In the genomic region with DNA sequence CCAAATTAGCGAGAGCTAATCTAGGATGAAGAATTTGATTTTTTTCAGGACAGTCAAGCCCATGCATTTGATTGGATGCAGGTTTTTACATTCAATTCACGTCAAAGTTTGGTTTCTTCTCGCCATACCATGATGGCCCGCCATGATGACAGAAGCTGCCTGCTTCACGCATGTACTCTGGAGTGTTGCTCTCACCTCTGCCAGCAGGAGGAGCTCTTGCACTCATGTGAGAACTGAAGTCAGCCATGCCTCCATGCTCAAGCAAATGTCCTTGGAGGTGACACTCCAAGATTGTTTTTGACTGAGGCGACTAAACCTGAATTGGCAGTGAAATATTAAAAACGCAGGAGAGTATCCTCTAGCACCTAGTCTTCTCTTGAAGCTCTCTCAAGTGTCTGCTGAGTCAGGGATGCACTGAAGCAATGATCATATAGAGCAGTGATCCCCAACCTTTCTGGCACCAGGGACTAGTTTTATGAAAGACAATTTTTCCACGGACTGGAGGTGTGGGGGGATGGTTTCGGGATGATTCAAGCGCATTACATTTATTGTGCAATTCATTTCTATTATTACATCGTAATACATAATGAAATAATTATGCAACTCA, we compare ENCODE assay signal across 8 cellular contexts.
DNase-seq lines count a peak whose midpoint lies in the region; ATAC-seq and TF ChIP-seq lines count a peak whose summit lies in the region.

No MANE protein-coding gene starts in this region.

- WGBS in sigmoid colon, 2 donors = 50 to 82% methylated on average over 11 of the region's 11 CpGs

- no peak overlapping the region for H3K27ac ChIP-seq in sigmoid colon

- no peak for TF ChIP-seq EP300 in sigmoid colon (IDR thresholded peaks at IDR 0.05)

- no peak overlapping the region for H3K4me3 ChIP-seq in sigmoid colon

- H3K36me3 ChIP-seq in sigmoid colon = no peaks in the 10 kb centered on the region

- DNase-seq in COLO668 (lab: John Stamatoyannopoulos, UW; ENCODE audit: unreplicated experiment) = peak; percentile 67
- DNase-seq in NOMO-1 treated with DMSO at 0.1 percent for 48 hours (lab: John Stamatoyannopoulos, UW; ENCODE audit: unreplicated experiment) = peak; percentile 68
- DNase-seq in activated T-cell treated with anti-CD3 and anti-CD28 coated beads for 48 hours (ENCODE audit: low read depth) = peak; percentile 47
- DNase-seq in globus pallidus (ENCODE audit: low spot score) = peak; percentile 26
- DNase-seq in sigmoid colon = peak; percentile 76

- intact Hi-C loops in sigmoid colon (cut with DNase I) = no loop called here

- TF ChIP-seq CTCF in sigmoid colon (IDR thresholded peaks at IDR 0.05) = peak in 3 of 4 experiments; percentile 51 to 60 (median 56)

- no peak for TF ChIP-seq POLR2A in sigmoid colon (IDR thresholded peaks at IDR 0.05)

- no peaks in the 10 kb centered on the region for H3K4me1 ChIP-seq in sigmoid colon

- ATAC-seq in GM19043 (IDR thresholded peaks at IDR 0.05; ENCODE audit: low read depth, unreplicated experiment) = peak; percentile 96
- ATAC-seq in HG03135 (IDR thresholded peaks at IDR 0.05; ENCODE audit: unreplicated experiment) = peak; percentile 95
- ATAC-seq in HG03196 (IDR thresholded peaks at IDR 0.05; ENCODE audit: unreplicated experiment) = no peak

- H3K9me3 ChIP-seq in sigmoid colon = no peaks in the 10 kb centered on the region

- no peaks in the 10 kb centered on the region for H3K27me3 ChIP-seq in sigmoid colon

Comparison
In these comparisons a context has a peak if more than half of its experiments do, and no peak if none do; other contexts are left out.
1. DNase-seq: peak in every context shown above with its lines; median percentile 76 in sigmoid colon; 68 in NOMO-1 treated with DMSO at 0.1 percent for 48 hours; 67 in COLO668; 47 in activated T-cell treated with anti-CD3 and anti-CD28 coated beads for 48 hours; 26 in globus pallidus.